ENCODE assay signal across 12 cellular contexts in the genomic region with DNA sequence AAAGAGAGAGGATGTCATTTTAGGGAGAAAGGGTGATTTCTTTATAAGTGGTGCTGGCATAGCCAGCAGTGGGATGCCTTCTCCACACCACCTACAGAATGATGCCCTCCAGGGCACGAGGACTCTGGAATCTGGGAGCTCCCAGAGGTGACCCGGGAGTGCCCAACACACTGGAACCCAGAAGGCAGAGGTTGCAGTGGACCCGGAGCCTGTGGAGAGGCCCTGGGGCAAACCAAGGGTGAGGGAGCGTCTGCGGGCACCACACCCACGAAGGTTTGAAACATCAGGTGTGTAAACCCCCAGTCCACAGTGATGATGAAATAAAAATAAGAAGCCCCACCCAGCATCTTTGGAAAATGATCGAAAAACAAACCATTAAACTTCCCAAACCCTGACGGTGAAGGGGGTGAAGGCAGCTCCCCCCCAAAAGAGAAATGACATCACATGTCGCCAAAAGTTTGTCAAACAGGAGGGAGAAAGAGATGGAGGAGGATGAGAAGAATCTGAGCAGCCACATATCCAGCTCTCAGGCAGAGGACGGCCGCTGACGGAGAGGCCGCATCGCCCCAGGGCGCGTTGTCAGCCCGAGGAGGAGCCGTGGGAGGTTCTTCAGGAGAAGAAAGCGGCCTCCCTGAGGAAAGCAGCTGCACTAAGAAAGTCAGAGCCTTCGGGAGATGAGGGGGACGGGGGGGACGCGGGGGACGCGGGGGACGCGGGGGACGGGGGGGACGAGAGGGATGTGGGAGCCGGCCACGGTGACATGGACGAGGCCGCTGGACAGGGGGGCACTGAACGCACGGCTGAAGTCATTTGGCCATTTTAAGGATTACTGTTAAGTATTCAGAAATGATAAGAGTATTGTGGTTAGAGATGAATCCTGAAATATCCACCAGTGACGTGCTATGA. TPM values are rescaled to one million over a fixed set of nuclear protein-coding genes. Genes with fewer than 3 reads are reported as not detected.
DNase-seq lines count a peak whose midpoint lies in the region; ATAC-seq, FAIRE-seq and TF ChIP-seq lines count a peak whose summit lies in the region.
"Had no signal": no experiment of that assay in that cellular context is flagged by ENCODE, and none has a peak within 500 bp of the region (broad histone marks: within the 10 kb centered on the region; RNA-seq: fewer than 3 reads in every experiment).

No MANE protein-coding gene starts in this region.

- no peaks in the 10 kb centered on the region for H3K27me3 Mint-ChIP-seq in stimulated activated naive CD8-positive, alpha-beta T cell treated with anti-CD3 and anti-CD28 coated beads, Interleukin-15, Interleukin-2, amounts not matched to agents 100 ng/mL and 50 ng/mL, for 24 hours
- no peaks in the 10 kb centered on the region for H3K27me3 Mint-ChIP-seq in effector memory CD8-positive, alpha-beta T cell
- H3K27me3 Mint-ChIP-seq: CD4-positive, alpha-beta T cell had no signal

- H3K9me3 ChIP-seq in PC-3 (ENCODE audit: low read length) = no peaks in the 10 kb centered on the region

- no peaks in the 10 kb centered on the region for H3K9me2 ChIP-seq in PC-3 (replicated peaks; ENCODE audit: low read length)

- ATAC-seq in stimulated activated naive CD8-positive, alpha-beta T cell treated with anti-CD3 and anti-CD28 coated beads, Interleukin-15, Interleukin-2, amounts not matched to agents 100 U/mL and 50 U/mL, for 24 hours = no peak
- ATAC-seq in PC-3 (peak; percentile 90), HG03457 (IDR thresholded peaks at IDR 0.05; ENCODE audit: unreplicated experiment) (no peak), GM21528 (IDR thresholded peaks at IDR 0.05; ENCODE audit: low FRiP score, unreplicated experiment) (no peak)
- no peak for ATAC-seq in effector memory CD8-positive, alpha-beta T cell (replicated peaks)

- no TSS peak for BruUV-seq in PC-3 (replicated peaks; lab: Mats Ljungman, UMichigan)

- no peaks in the 10 kb centered on the region for H3K9me3 Mint-ChIP-seq in stimulated activated naive CD8-positive, alpha-beta T cell treated with anti-CD3 and anti-CD28 coated beads, Interleukin-15, Interleukin-2, amounts not matched to agents 100 ng/mL and 50 ng/mL, for 24 hours
- H3K9me3 Mint-ChIP-seq in effector memory CD8-positive, alpha-beta T cell = no peaks in the 10 kb centered on the region
- H3K9me3 Mint-ChIP-seq: CD4-positive, alpha-beta T cell had no signal

- intact Hi-C loops in PC-3 (cut with micrococcal nuclease) = no loop called here

- no peaks in the 10 kb centered on the region for H3F3A ChIP-seq in PC-3 (ENCODE audit: low read length, unreplicated experiment)

- H3K4me2 ChIP-seq in PC-3 (ENCODE audit: low read length) = peak overlapping the region; percentile 67

- no peak overlapping the region for H3K4me3 ChIP-seq in PC-3 (ENCODE audit: low read length)

- no peak for FAIRE-seq in urothelium cell line (lab: Jason Lieb, UNC)
- FAIRE-seq: frontal cortex had no signal

- H3K79me2 ChIP-seq in PC-3 (ENCODE audit: low read length) = no peaks in the 10 kb centered on the region

- no peak overlapping the region for H3K4me3 Mint-ChIP-seq in stimulated activated naive CD8-positive, alpha-beta T cell treated with anti-CD3 and anti-CD28 coated beads, Interleukin-15, Interleukin-2, amounts not matched to agents 100 ng/mL and 50 ng/mL, for 24 hours
- H3K4me3 Mint-ChIP-seq in effector memory CD8-positive, alpha-beta T cell = peak overlapping the region; percentile 64 to 71
- H3K4me3 Mint-ChIP-seq: CD4-positive, alpha-beta T cell had no signal

- 0 out of 2 replicates have a peak, but pooled peaks cover 6% of the 10 kb centered on the region for H3K4me1 ChIP-seq in PC-3 (ENCODE audit: insufficient read depth, low read length)

- no peak overlapping the region for H2AFZ ChIP-seq in PC-3 (ENCODE audit: low read length)

- H3K27ac ChIP-seq in PC-3 (ENCODE audit: low read length) = no peak overlapping the region

- no peaks in the 10 kb centered on the region for H3K36me3 ChIP-seq in PC-3 (ENCODE audit: low read depth, low read length)

- H3K9ac ChIP-seq in PC-3 (ENCODE audit: low read length) = no peak overlapping the region

- H3K27me3 ChIP-seq in PC-3 (ENCODE audit: low read length) = no peaks in the 10 kb centered on the region

- peaks cover 7% of the 10 kb centered on the region for H3K36me3 Mint-ChIP-seq in stimulated activated naive CD8-positive, alpha-beta T cell treated with anti-CD3 and anti-CD28 coated beads, Interleukin-15, Interleukin-2, amounts not matched to agents 100 ng/mL and 50 ng/mL, for 24 hours (ENCODE audit: low read depth)
- H3K36me3 Mint-ChIP-seq in effector memory CD8-positive, alpha-beta T cell (ENCODE audit: insufficient read depth) = peaks cover 16% of the 10 kb centered on the region

- peaks cover 8% of the 10 kb centered on the region for H3K4me1 Mint-ChIP-seq in stimulated activated naive CD8-positive, alpha-beta T cell treated with anti-CD3 and anti-CD28 coated beads, Interleukin-15, Interleukin-2, amounts not matched to agents 100 ng/mL and 50 ng/mL, for 24 hours (ENCODE audit: low read depth)
- peaks cover 4 to 12% of the 10 kb centered on the region in 2 donors for H3K4me1 Mint-ChIP-seq in effector memory CD8-positive, alpha-beta T cell (ENCODE audit: low read depth in 2 of 2)

- DNase-seq in stimulated activated naive CD8-positive, alpha-beta T cell treated with anti-CD3 and anti-CD28 coated beads, Interleukin-15, Interleukin-2, amounts not matched to agents 100 U/mL and 50 U/mL, for 24 hours = no peak
- peak; percentile 71 for DNase-seq in PC-3
- no peak for DNase-seq in effector memory CD8-positive, alpha-beta T cell
- DNase-seq in urothelium cell line (ENCODE audit: low spot score) = peak; percentile 83
- no peak for DNase-seq in glomerular visceral epithelial cell (ENCODE audit: extremely low spot score)
- DNase-seq: activated CD8-positive, alpha-beta memory T cell treated with anti-CD3 and anti-CD28 coated beads for 24 hours; CD4-positive, alpha-beta T cell; stimulated activated CD8-positive, alpha-beta memory T cell treated with anti-CD3 and anti-CD28 coated beads, Interleukin-4, amount 100 ng/mL, for 48 hours had no signal

- POLR2A ChIA-PET in PC-3 (lab: Charles Lee; ENCODE audit: unreplicated experiment) = no interaction called here

- no peaks in the 10 kb centered on the region for H4K20me1 ChIP-seq in PC-3 (ENCODE audit: low read length)

- peak overlapping the region; percentile 65 for H3K27ac Mint-ChIP-seq in stimulated activated naive CD8-positive, alpha-beta T cell treated with anti-CD3 and anti-CD28 coated beads, Interleukin-15, Interleukin-2, amounts not matched to agents 100 ng/mL and 50 ng/mL, for 24 hours
- H3K27ac Mint-ChIP-seq in effector memory CD8-positive, alpha-beta T cell = peak overlapping the region; percentile 96
- H3K27ac Mint-ChIP-seq: CD4-positive, alpha-beta T cell had no signal

- no peak for TF ChIP-seq CTCF in PC-3 (conservative IDR thresholded peaks at IDR 0.05; ENCODE audit: low read depth, low read length)

- CTCF ChIA-PET in PC-3 (lab: Charles Lee) = no interaction called here

RNA-seq across cellular contexts. Expression of gene NSMF, which starts 43.1 kb away (rescaled TPM):
- total RNA-seq in PC-3 (2014; rRNA removed) = 29.5 and 30.8 TPM in 2 replicates

RNA-seq across cellular contexts. Expression of gene PNPLA7, which starts 47.9 kb away (rescaled TPM):
- 0.77 and 0.81 TPM in 2 replicates for total RNA-seq in PC-3 (2014; rRNA removed)

RNA-seq across cellular contexts. Expression of gene MRPL41, which starts 49.4 kb away (rescaled TPM):
- total RNA-seq in PC-3 (2014; rRNA removed) = 159 and 193 TPM in 2 replicates

Comparison
In these comparisons a context has a peak if more than half of its experiments do, and no peak if none do; other contexts are left out.
1. DNase-seq: peak in PC-3 (single experiment) and urothelium cell line (single experiment); none in stimulated activated naive CD8-positive, alpha-beta T cell treated with anti-CD3 and anti-CD28 coated beads, Interleukin-15, Interleukin-2, amounts not matched to agents 100 U/mL and 50 U/mL, for 24 hours (single experiment), effector memory CD8-positive, alpha-beta T cell (0 of 3) and glomerular visceral epithelial cell (single experiment).